ENCODE assay signal across 19 cellular contexts in the genomic region with DNA sequence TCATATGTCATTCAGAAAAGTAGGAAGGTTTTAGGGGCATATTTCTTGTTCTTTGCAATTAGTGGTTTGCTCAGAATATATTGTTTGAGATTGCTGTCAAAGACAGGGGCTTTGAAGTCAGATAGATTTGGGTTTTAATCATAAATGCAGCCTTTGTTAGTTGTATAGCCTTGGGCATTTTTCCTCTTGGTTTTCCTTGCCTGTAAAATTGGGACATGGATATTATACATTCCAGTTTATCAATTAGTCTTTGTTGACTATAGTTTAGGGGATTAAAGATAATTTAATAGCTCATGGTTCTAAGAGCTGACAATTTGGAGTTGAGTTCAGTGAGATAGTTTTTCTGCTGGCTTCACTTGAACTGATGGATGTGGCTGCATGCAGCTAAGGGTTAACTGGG.
"Had no signal": no experiment of that assay in that cellular context is flagged by ENCODE, and none has a peak within 500 bp of the region (broad histone marks: within the 10 kb centered on the region; RNA-seq: fewer than 3 reads in every experiment).

No MANE protein-coding gene starts in this region.

- DNase-seq: colonic mucosa; cortex of kidney; effector CD8-positive, alpha-beta T cell; effector memory CD8-positive, alpha-beta T cell; endodermal cell; foreskin keratinocyte; gastrocnemius medialis; glutamatergic neuron; head of caudate nucleus; heart right ventricle; hippocampal formation; left cardiac atrium; left lung; left ventricle myocardium superior; lower lobe of right lung; mesenchymal stem cell; mucosa of descending colon; naive B cell; naive thymus-derived CD8-positive, alpha-beta T cell had no signal

- ATAC-seq: effector memory CD8-positive, alpha-beta T cell; foreskin keratinocyte; gastrocnemius medialis; heart right ventricle; left cardiac atrium; left lung; left ventricle myocardium superior; lower lobe of right lung; mucosa of descending colon; naive thymus-derived CD8-positive, alpha-beta T cell had no signal
